Comparison of ENCODE assay signal across 21 cellular contexts in the genomic region with DNA sequence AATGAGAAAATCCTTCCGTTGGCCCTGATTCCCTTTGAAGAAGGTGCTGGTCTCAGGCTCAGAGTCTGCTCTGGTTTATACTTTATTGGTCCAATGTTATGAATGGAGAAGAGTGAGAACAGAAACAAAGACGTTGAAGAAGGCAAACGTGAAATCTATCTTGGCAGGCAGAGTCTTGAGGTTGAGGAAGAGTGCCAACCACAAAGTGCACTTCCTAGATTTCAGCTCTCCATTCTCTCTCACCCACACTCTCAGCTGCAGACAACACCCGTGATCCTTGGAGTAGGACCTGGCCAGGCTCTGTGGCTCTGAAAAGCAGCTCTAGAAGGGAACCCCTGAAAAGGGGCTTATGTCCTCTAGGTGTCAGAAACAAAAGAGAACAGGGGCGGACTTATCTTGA.
"Had no signal": no experiment of that assay in that cellular context is flagged by ENCODE, and none has a peak within 500 bp of the region (broad histone marks: within the 10 kb centered on the region; RNA-seq: fewer than 3 reads in every experiment).

No MANE protein-coding gene starts in this region.

- H3K4me1 ChIP-seq: breast epithelium, gastrocnemius medialis, pancreas, sigmoid colon, thyroid gland, vagina had no signal

- H2AFZ ChIP-seq: hepatocyte had no signal

- H3K27ac ChIP-seq: breast epithelium, gastrocnemius medialis, hepatocyte, pancreas, sigmoid colon, thyroid gland, vagina, WERI-Rb-1 had no signal

- H3K36me3 ChIP-seq: breast epithelium, gastrocnemius medialis, pancreas, sigmoid colon, thyroid gland, vagina, WERI-Rb-1 had no signal

- DNase-seq: activated CD4-positive, alpha-beta memory T cell treated with anti-CD3 and anti-CD28 coated beads for 36 hours; activated CD4-positive, alpha-beta T cell treated with anti-CD3 and anti-CD28 coated beads for 36 hours; activated CD8-positive, alpha-beta memory T cell treated with anti-CD3 and anti-CD28 coated beads, Interleukin-2, amount 10 ng/mL, durations not matched to agents 7 days and 5 days; activated naive CD4-positive, alpha-beta T cell treated with anti-CD3 and anti-CD28 coated beads for 36 hours; activated naive CD8-positive, alpha-beta T cell treated with anti-CD3 and anti-CD28 coated beads, Interleukin-2, amount 50 U/mL, for 24 hours; activated T-cell treated with anti-CD3 and anti-CD28 coated beads, Interleukin-2, amount 50 U/mL, for 1 hour; aorta; effector memory CD4-positive, alpha-beta T cell; gastrocnemius medialis; mucosa of descending colon; naive thymus-derived CD8-positive, alpha-beta T cell; pancreas; sigmoid colon; stimulated activated CD4-positive, alpha-beta T cell treated with anti-CD3 and anti-CD28 coated beads, Interleukin-1b, Interleukin-23, amount 100 ng/mL, for 48 hours; T-helper 9 cell; thyroid gland; WERI-Rb-1 had no signal

- H3K79me2 ChIP-seq: hepatocyte had no signal

- H3K4me3 ChIP-seq: breast epithelium, gastrocnemius medialis, hepatocyte, mucosa of descending colon, pancreas, sigmoid colon, thyroid gland, vagina had no signal

- H3K4me2 ChIP-seq: hepatocyte had no signal

- ATAC-seq: activated CD4-positive, alpha-beta T cell treated with anti-CD3 and anti-CD28 coated beads for 36 hours; activated CD8-positive, alpha-beta memory T cell treated with anti-CD3 and anti-CD28 coated beads, Interleukin-2, amount 10 ng/mL, durations not matched to agents 7 days and 5 days; activated naive CD8-positive, alpha-beta T cell treated with anti-CD3 and anti-CD28 coated beads, Interleukin-2, amount 50 U/mL, for 24 hours; gastrocnemius medialis; left lobe of liver; mucosa of descending colon; naive thymus-derived CD8-positive, alpha-beta T cell; pancreas had no signal

- H3K27me3 ChIP-seq: breast epithelium, gastrocnemius medialis, hepatocyte, pancreas, sigmoid colon, thyroid gland, vagina had no signal

- H3K9me3 ChIP-seq: breast epithelium, gastrocnemius medialis, mucosa of descending colon, pancreas, sigmoid colon, thyroid gland, vagina had no signal
